ENCODE assay signal across 35 cellular contexts in the genomic region with DNA sequence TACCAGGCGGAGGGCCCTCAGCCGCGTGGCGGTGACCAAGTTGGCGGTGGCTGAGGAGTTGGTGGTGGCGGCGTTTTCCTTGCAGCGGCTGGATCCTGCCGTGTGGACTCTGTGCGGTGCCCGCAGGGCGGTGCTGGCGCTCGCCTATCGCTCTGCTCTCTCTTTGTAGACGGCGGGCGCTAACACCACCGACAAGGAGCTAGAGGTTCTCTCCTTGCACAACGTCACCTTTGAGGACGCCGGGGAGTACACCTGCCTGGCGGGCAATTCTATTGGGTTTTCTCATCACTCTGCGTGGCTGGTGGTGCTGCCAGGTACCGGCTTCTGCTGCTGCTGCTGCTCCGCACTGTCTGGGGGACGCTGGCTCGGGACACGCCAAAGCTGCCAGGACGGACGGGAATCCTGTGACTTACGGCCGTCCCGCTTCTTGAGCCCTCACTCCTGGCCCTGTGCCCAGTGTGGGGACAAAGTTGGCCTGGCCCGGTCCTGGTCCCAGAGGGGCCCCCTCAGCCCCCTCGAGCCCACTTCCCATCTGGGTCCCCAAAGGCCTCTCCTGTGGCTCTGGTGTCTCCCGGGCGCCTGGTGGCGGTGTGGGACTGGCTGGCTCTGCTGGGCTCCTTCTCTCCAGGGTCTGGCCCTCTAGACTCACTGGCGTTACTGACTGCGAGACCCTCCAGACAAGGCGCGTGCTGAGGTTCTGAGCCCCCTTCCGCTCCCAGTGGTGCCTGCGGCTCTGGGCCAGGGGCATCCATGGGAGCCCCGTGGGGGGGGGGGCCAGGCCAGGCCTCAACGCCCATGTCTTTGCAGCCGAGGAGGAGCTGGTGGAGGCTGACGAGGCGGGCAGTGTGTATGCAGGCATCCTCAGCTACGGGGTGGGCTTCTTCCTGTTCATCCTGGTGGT.
"Had no signal": no experiment of that assay in that cellular context is flagged by ENCODE, and none has a peak within 500 bp of the region (broad histone marks: within the 10 kb centered on the region; RNA-seq: fewer than 3 reads in every experiment).

No MANE protein-coding gene starts in this region.

- DNase-seq: activated CD4-positive, alpha-beta memory T cell treated with anti-CD3 and anti-CD28 coated beads, Interleukin-2, amount 10 ng/mL, durations not matched to agents 7 days and 5 days; activated CD4-positive, alpha-beta T cell treated with anti-CD3 and anti-CD28 coated beads for 1 hour; activated CD4-positive, alpha-beta T cell treated with anti-CD3 and anti-CD28 coated beads for 48 hours; activated CD4-positive, CD25-positive, alpha-beta regulatory T cell; activated CD8-positive, alpha-beta memory T cell treated with anti-CD3 and anti-CD28 coated beads for 24 hours; activated CD8-positive, alpha-beta memory T cell treated with anti-CD3 and anti-CD28 coated beads, Interleukin-2, amount 10 ng/mL, durations not matched to agents 7 days and 5 days; activated CD8-positive, alpha-beta memory T cell treated with anti-CD3 and anti-CD28 coated beads, Interleukin-2, amount 50 U/mL, for 48 hours; activated effector memory CD4-positive, alpha-beta T cell treated with Interleukin-2 at 50 U/mL for 16 hours; activated naive CD4-positive, alpha-beta T cell treated with anti-CD3 and anti-CD28 coated beads, Interleukin-2, amount 10 ng/mL, durations not matched to agents 7 days and 5 days; activated naive CD8-positive, alpha-beta T cell treated with anti-CD3 and anti-CD28 coated beads, Interleukin-2, amount 50 U/mL, for 24 hours; activated T-cell treated with anti-CD3 and anti-CD28 coated beads, Interleukin-2, amount 50 U/mL, for 48 hours; anterior cingulate cortex; caudate nucleus; cerebellar nuclear complex; KG1; MM.1S; MV-4-11; NCI-H1092 treated with DMSO at 0.1 percent for 48 hours; NCI-H1417; NCI-H146; NCI-H187; NCI-H2029 treated with DMSO at 0.1 percent for 48 hours; NCI-H2171 treated with DMSO at 0.1 percent for 48 hours; NCI-H2227 treated with DMSO at 0.1 percent for 48 hours; NCI-H446; NCI-H524; NCI-H69; SIG-M5; SW 1271; T-helper 1 cell; T-helper 2 cell; T-helper 9 cell; WERI-Rb-1 had no signal

- H3K27ac ChIP-seq: WERI-Rb-1 had no signal

- ATAC-seq: activated CD8-positive, alpha-beta memory T cell treated with anti-CD3 and anti-CD28 coated beads, Interleukin-2, amount 10 ng/mL, durations not matched to agents 7 days and 5 days; activated naive CD8-positive, alpha-beta T cell treated with anti-CD3 and anti-CD28 coated beads, Interleukin-2, amount 50 U/mL, for 24 hours; Panc1; SK-N-SH treated with all-trans-retinoic acid at 6 μM for 48 hours had no signal
